Comparison of ENCODE assay signal across 8 cellular contexts in the genomic region with DNA sequence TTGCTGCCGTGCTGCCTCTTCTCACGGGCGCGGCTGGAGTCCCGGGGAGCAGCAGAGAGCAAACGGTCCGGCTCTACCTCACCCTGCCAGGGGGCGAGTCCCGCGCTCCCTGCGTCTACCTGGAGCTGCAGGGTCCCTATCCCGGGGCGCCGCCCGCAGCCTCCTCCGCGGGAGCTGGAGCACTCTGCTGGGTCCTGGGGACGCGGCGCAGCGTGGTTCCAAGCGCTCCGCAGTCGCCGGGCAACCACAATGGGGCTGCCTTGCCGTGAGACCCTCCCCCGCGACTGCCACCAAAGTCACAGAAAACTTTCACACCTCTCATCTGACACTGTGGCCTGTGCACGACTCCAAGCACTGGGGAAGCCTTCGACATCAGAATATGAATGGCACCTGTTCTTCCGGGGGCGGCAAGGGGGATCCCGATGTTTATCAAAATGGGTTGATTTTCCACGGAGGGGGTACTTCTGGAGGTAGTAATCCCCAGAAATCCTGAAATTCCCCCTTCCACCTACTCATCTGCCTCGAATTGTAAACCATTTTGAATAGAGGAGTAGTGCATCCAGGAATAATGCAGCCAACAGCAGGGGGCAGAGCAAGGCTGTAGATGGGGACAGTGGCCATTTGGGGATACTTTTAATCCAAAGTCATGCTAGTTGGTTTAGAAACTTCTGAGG. TPM values are rescaled to one million over a fixed set of nuclear protein-coding genes. Genes with fewer than 3 reads are reported as not detected.
DNase-seq lines count a peak whose midpoint lies in the region; ATAC-seq and TF ChIP-seq lines count a peak whose summit lies in the region.

C12orf42 (minus strand) TSS at position 186 of the 674 bp plus-strand sequence. CDS start 17,542 bp downstream, outside the sequence.

- intact Hi-C loops in mucosa of descending colon (cut with DNase I, micrococcal nuclease), result no loop called here

- no peaks in the 10 kb centered on the region for H3K9me3 ChIP-seq in MM.1S (replicated peaks; ENCODE audit: insufficient read depth, low read length)
- H3K9me3 ChIP-seq in mucosa of descending colon, result no peaks in the 10 kb centered on the region
- H3K9me3 ChIP-seq in tibial nerve, result no peaks in the 10 kb centered on the region

- peak; percentile 46 for ATAC-seq in mucosa of descending colon

- H3K4me3 ChIP-seq in H7 (ENCODE audit: insufficient read depth, low read depth, low read length) (peak within 1 kb of the TSS; percentile 54), MM.1S (ENCODE audit: low read length) (peak within 1 kb of the TSS; percentile 64), WI38 (ENCODE audit: low read depth, low read length) (no peak within 1 kb of the TSS), mucosa of descending colon (no peak within 1 kb of the TSS), tibial nerve (peak within 1 kb of the TSS; percentile 19 to 53 (median 34))

- H3K36me3 ChIP-seq in H7 (replicated peaks; ENCODE audit: control insufficient read depth, insufficient read depth, low read length) (no peaks in the 10 kb centered on the region), MM.1S (replicated peaks; ENCODE audit: insufficient read depth, low read length) (no peaks in the 10 kb centered on the region), mucosa of descending colon (ENCODE audit: low read depth) (no peaks in the 10 kb centered on the region), tibial nerve (no peaks in the 10 kb centered on the region)

- H3K4me1 ChIP-seq in MM.1S (ENCODE audit: low read length), result no peaks in the 10 kb centered on the region
- H3K4me1 ChIP-seq in mucosa of descending colon (ENCODE audit: low read depth), result peaks cover 4% of the 10 kb centered on the region
- peaks cover 0 to 16% (median 2%) of the 10 kb centered on the region in 4 donors for H3K4me1 ChIP-seq in tibial nerve

- H4K20me1 ChIP-seq in MM.1S (ENCODE audit: insufficient read depth, low read length), result no peaks in the 10 kb centered on the region; the same call in 1 of the 2 replicates

- TF ChIP-seq EP300 in tibial nerve (IDR thresholded peaks at IDR 0.05), result no peak

- no peaks in the 10 kb centered on the region for H3K9me2 ChIP-seq in MM.1S (replicated peaks; ENCODE audit: insufficient read depth, low read length)

- peak; percentile 35 for DNase-seq in H7
- peak; percentile 39 for DNase-seq in MM.1S
- DNase-seq in erythroblast (lab: John Stamatoyannopoulos, UW), result peak; percentile 3 to 17
- DNase-seq in mucosa of descending colon, result peak in 2 of 3 donors; percentile 45 to 56
- peak in 1 of 2 donors; percentile 30 for DNase-seq in tibial nerve (ENCODE audit: low spot score in 2 of 2)
- no peak for DNase-seq in activated CD4-positive, CD25-positive, alpha-beta regulatory T cell treated with anti-CD3 and anti-CD28 coated beads, Interleukin-2, amount 50 U/mL, for 72 hours

- H3K4me2 ChIP-seq in MM.1S (ENCODE audit: low read depth, low read length), result peak within 1 kb of the TSS; percentile 94

- TF ChIP-seq CTCF in GM12872 (IDR thresholded peaks at IDR 0.05; ENCODE audit: insufficient read depth, low read depth, low read length), result peak; percentile 69
- peak; percentile 75 for TF ChIP-seq CTCF in MM.1S (IDR thresholded peaks at IDR 0.05; ENCODE audit: low read length)
- peak; percentile 52 for TF ChIP-seq CTCF in WI38 (IDR thresholded peaks at IDR 0.05; ENCODE audit: low read depth, low read length)
- TF ChIP-seq CTCF in mucosa of descending colon (IDR thresholded peaks at IDR 0.05), result no peak
- TF ChIP-seq CTCF in tibial nerve (IDR thresholded peaks at IDR 0.05), result peak in 4 of 5 experiments; percentile 31 to 45 (median 38)

- H3K9ac ChIP-seq in MM.1S (ENCODE audit: low read length), result peak within 1 kb of the TSS; percentile 29; the same call in 1 of the 2 replicates

- no peaks in the 10 kb centered on the region for H3K79me2 ChIP-seq in MM.1S (ENCODE audit: low read length)

- no peak for TF ChIP-seq POLR2A in erythroblast (IDR thresholded peaks at IDR 0.05; ENCODE audit: low read length)
- TF ChIP-seq POLR2A in tibial nerve (IDR thresholded peaks at IDR 0.05), result no peak

- H3K27me3 ChIP-seq in H7 (ENCODE audit: control insufficient read depth, insufficient read depth, low read length) (peaks cover 5% of the 10 kb centered on the region; the same call in 1 of the 2 replicates), MM.1S (replicated peaks; ENCODE audit: insufficient read depth, low read length) (peaks cover 12% of the 10 kb centered on the region; the same call in 1 of the 2 replicates), tibial nerve (peaks cover 0 to 22% of the 10 kb centered on the region in 2 donors)

- WGBS in tibial nerve, 2 donors, result 2 to 3% methylated on average over 17 to 32 of the region's 35 CpGs

- H2AFZ ChIP-seq in MM.1S (ENCODE audit: low read length), result peak within 1 kb of the TSS; percentile 79

- no peak within 1 kb of the TSS for H3K27ac ChIP-seq in MM.1S (ENCODE audit: low read length)
- no peak within 1 kb of the TSS for H3K27ac ChIP-seq in tibial nerve

- no peaks in the 10 kb centered on the region for H3F3A ChIP-seq in MM.1S (ENCODE audit: insufficient read depth, low read length)

RNA-seq across cellular contexts. Expression of gene C12orf42, which starts in this region (rescaled TPM):
- not detected in 2 replicates for total RNA-seq in H7 (2014; rRNA removed; shearing (Covaris generic))
- total RNA-seq in mucosa of descending colon (under 1 TPM in 1 of 3 donors, not detected in 2; 0.34 TPM), tibial nerve (1 to 10 TPM in 1 of 4 donors, not detected in 3; 1.2 TPM)

Comparison
In these comparisons a context has a peak if more than half of its experiments do, and no peak if none do; other contexts are left out.
1. Peak in DNase-seq and H3K4me3 ChIP-seq in H7; RNA of the gene not detected or under 1 TPM.
2. Peak in DNase-seq and ATAC-seq in mucosa of descending colon; RNA of the gene not detected or under 1 TPM.
3. H3K4me3 ChIP-seq: peak in MM.1S (single experiment) and tibial nerve (4 of 4); none in WI38 (single experiment) and mucosa of descending colon (single experiment).